32 cellular contexts compared by ENCODE assay signal in the genomic region with DNA sequence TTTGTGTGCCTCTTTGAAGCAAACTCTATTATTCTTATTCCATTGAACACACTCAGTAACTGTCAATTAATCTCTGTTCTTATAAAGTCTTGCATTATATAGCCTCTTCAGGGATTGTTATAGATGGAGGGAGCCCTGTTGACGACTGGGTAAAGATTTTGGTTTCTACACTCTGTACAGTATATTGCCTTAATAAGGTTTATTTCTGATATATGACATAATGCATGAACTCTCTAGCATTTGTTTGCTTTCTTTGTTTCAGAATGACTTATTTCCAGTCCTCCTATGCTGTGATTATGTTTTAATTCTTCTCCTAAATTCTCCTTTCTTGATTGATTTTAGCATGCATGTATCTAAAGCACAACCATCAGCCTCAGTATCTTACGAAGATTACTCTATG.
"Had no signal": no experiment of that assay in that cellular context is flagged by ENCODE, and none has a peak within 500 bp of the region (broad histone marks: within the 10 kb centered on the region; RNA-seq: fewer than 3 reads in every experiment).

No MANE protein-coding gene starts in this region.

- H3K4me1 Mint-ChIP-seq: activated B cell treated with CpG ODN at 0.5 μM for 24 hours; activated CD4-positive, alpha-beta T cell treated with anti-CD3 and anti-CD28 coated beads, Interleukin-2, amount 10 ng/mL, durations not matched to agents 24 days and 14 days; activated naive CD8-positive, alpha-beta T cell treated with anti-CD3 and anti-CD28 coated beads for 36 hours; activated T-helper 17 cell treated with anti-CD3 and anti-CD28 coated beads, Interleukin-2, amount 50 U/mL, for 72 hours; T-helper 17 cell had no signal

- H3K4me3 Mint-ChIP-seq: activated B cell treated with CpG ODN at 0.5 μM for 24 hours; activated CD4-positive, alpha-beta memory T cell treated with anti-CD3 and anti-CD28 coated beads for 36 hours; activated CD4-positive, alpha-beta T cell treated with anti-CD3 and anti-CD28 coated beads, Interleukin-2, amount 10 ng/mL, durations not matched to agents 24 days and 14 days; activated CD8-positive, alpha-beta T cell treated with anti-CD3 and anti-CD28 coated beads for 36 hours; activated naive CD4-positive, alpha-beta T cell treated with anti-CD3 and anti-CD28 coated beads for 36 hours; activated naive CD8-positive, alpha-beta T cell treated with anti-CD3 and anti-CD28 coated beads for 36 hours; activated T-cell treated with anti-CD3 and anti-CD28 coated beads, Interleukin-2, amount 50 U/mL, for 4 hours; activated T-cell treated with anti-CD3 and anti-CD28 coated beads, Interleukin-2, amount 50 U/mL, for 72 hours; activated T-helper 1 cell treated with anti-CD3 and anti-CD28 coated beads, Interleukin-12 subunit alpha, Interleukin-12 subunit beta, Interleukin-2, Interleukin-4 antibody, amounts not matched to agents 30 ng/mL and 10 ng/mL and 1 ng/mL, durations not matched to agents 14 hours and 24 hours and 36 hours; activated T-helper 17 cell treated with anti-CD3 and anti-CD28 coated beads, Interleukin-2, amount 50 U/mL, for 72 hours; T-helper 17 cell had no signal

- H3K27me3 ChIP-seq: adrenal gland, body of pancreas, brain microvascular endothelial cell, breast epithelium had no signal

- H3K4me1 ChIP-seq: adrenal gland, body of pancreas, breast epithelium had no signal

- H3K27ac ChIP-seq: adrenal gland, body of pancreas, brain microvascular endothelial cell, breast epithelium, VCaP had no signal

- ATAC-seq: activated CD8-positive, alpha-beta T cell treated with anti-CD3 and anti-CD28 coated beads for 36 hours; activated naive CD4-positive, alpha-beta T cell treated with anti-CD3 and anti-CD28 coated beads, Interleukin-2, amount 50 U/mL, for 72 hours; activated T-cell treated with anti-CD3 and anti-CD28 coated beads, Interleukin-2, amount 50 U/mL, for 4 hours; activated T-cell treated with anti-CD3 and anti-CD28 coated beads, Interleukin-2, amount 50 U/mL, for 72 hours; activated T-helper 17 cell treated with anti-CD3 and anti-CD28 coated beads, Interleukin-2, amount 50 U/mL, for 72 hours; body of pancreas; T-helper 17 cell had no signal

- DNase-seq: activated B cell treated with CpG ODN at 0.5 μM for 24 hours; activated CD4-positive, alpha-beta memory T cell treated with anti-CD3 and anti-CD28 coated beads for 36 hours; activated CD4-positive, alpha-beta T cell treated with anti-CD3 and anti-CD28 coated beads for 4 hours; activated CD4-positive, alpha-beta T cell treated with anti-CD3 and anti-CD28 coated beads, Interleukin-2, amount 10 ng/mL, durations not matched to agents 24 days and 14 days; activated CD4-positive, alpha-beta T cell treated with anti-CD3 and anti-CD28 coated beads, Interleukin-2, amount 50 U/mL, for 1 hour; activated CD4-positive, alpha-beta T cell treated with anti-CD3 and anti-CD28 coated beads, Interleukin-2, amount 50 U/mL, for 4 hours; activated CD4-positive, CD25-positive, alpha-beta regulatory T cell treated with anti-CD3 and anti-CD28 coated beads, Interleukin-2, amount 50 U/mL, for 72 hours; activated CD8-positive, alpha-beta memory T cell treated with anti-CD3 and anti-CD28 coated beads, Interleukin-2, amount 50 U/mL, for 4 hours; activated CD8-positive, alpha-beta T cell treated with anti-CD3 and anti-CD28 coated beads for 36 hours; activated effector memory CD4-positive, alpha-beta T cell treated with anti-CD3 and anti-CD28 coated beads, Interleukin-2, amount 50 U/mL, for 16 hours; activated gamma-delta T cell treated with Interleukin-2 at 50 U/mL for 16 hours; activated naive CD4-positive, alpha-beta T cell; activated naive CD4-positive, alpha-beta T cell treated with anti-CD3 and anti-CD28 coated beads for 36 hours; activated naive CD4-positive, alpha-beta T cell treated with anti-CD3 and anti-CD28 coated beads, Interleukin-2, amount 50 U/mL, for 16 hours; activated naive CD8-positive, alpha-beta T cell treated with anti-CD3 and anti-CD28 coated beads for 36 hours; activated T-cell treated with anti-CD3 and anti-CD28 coated beads for 4 hours; activated T-cell treated with anti-CD3 and anti-CD28 coated beads, Interleukin-2, amount 50 U/mL, for 1 hour; activated T-cell treated with anti-CD3 and anti-CD28 coated beads, Interleukin-2, amount 50 U/mL, for 4 hours; activated T-cell treated with anti-CD3 and anti-CD28 coated beads, Interleukin-2, amount 50 U/mL, for 72 hours; adrenal gland; amniotic stem cell; aorta; body of pancreas; brain microvascular endothelial cell; central memory CD4-positive, alpha-beta T cell; T-helper 17 cell; T-helper 9 cell had no signal

- H3K4me3 ChIP-seq: adrenal gland, body of pancreas, breast epithelium had no signal

- H3K36me3 ChIP-seq: adrenal gland, brain microvascular endothelial cell, breast epithelium had no signal

- H3K36me3 Mint-ChIP-seq: activated CD4-positive, alpha-beta memory T cell treated with anti-CD3 and anti-CD28 coated beads for 36 hours; activated naive CD4-positive, alpha-beta T cell treated with anti-CD3 and anti-CD28 coated beads, Interleukin-2, amount 50 U/mL, for 72 hours; activated naive CD8-positive, alpha-beta T cell treated with anti-CD3 and anti-CD28 coated beads for 36 hours had no signal

- H3K27ac Mint-ChIP-seq: activated B cell treated with CpG ODN at 0.5 μM for 24 hours; activated CD4-positive, alpha-beta memory T cell treated with anti-CD3 and anti-CD28 coated beads for 36 hours; activated CD4-positive, alpha-beta T cell treated with anti-CD3 and anti-CD28 coated beads, Interleukin-2, amount 10 ng/mL, durations not matched to agents 24 days and 14 days; activated CD8-positive, alpha-beta T cell treated with anti-CD3 and anti-CD28 coated beads for 36 hours; activated naive CD4-positive, alpha-beta T cell treated with anti-CD3 and anti-CD28 coated beads for 36 hours; activated naive CD4-positive, alpha-beta T cell treated with anti-CD3 and anti-CD28 coated beads, Interleukin-2, amount 50 U/mL, for 72 hours; activated naive CD8-positive, alpha-beta T cell treated with anti-CD3 and anti-CD28 coated beads for 36 hours; activated T-cell treated with anti-CD3 and anti-CD28 coated beads, Interleukin-2, amount 50 U/mL, for 72 hours; activated T-helper 1 cell treated with anti-CD3 and anti-CD28 coated beads, Interleukin-12 subunit alpha, Interleukin-12 subunit beta, Interleukin-2, Interleukin-4 antibody, amounts not matched to agents 30 ng/mL and 10 ng/mL and 1 ng/mL, durations not matched to agents 14 hours and 24 hours and 36 hours; activated T-helper 17 cell treated with anti-CD3 and anti-CD28 coated beads, Interleukin-2, amount 50 U/mL, for 72 hours; T-helper 17 cell had no signal

- H3K27me3 Mint-ChIP-seq: activated B cell treated with CpG ODN at 0.5 μM for 24 hours; activated CD4-positive, alpha-beta memory T cell treated with anti-CD3 and anti-CD28 coated beads for 36 hours; activated CD4-positive, alpha-beta T cell treated with anti-CD3 and anti-CD28 coated beads, Interleukin-2, amount 10 ng/mL, durations not matched to agents 24 days and 14 days; activated CD8-positive, alpha-beta T cell treated with anti-CD3 and anti-CD28 coated beads for 36 hours; activated naive CD8-positive, alpha-beta T cell treated with anti-CD3 and anti-CD28 coated beads for 36 hours; activated T-helper 17 cell treated with anti-CD3 and anti-CD28 coated beads, Interleukin-2, amount 50 U/mL, for 72 hours; T-helper 17 cell had no signal

- H3K9me3 Mint-ChIP-seq: activated B cell treated with CpG ODN at 0.5 μM for 24 hours; activated CD4-positive, alpha-beta memory T cell treated with anti-CD3 and anti-CD28 coated beads for 36 hours; activated CD4-positive, alpha-beta T cell treated with anti-CD3 and anti-CD28 coated beads, Interleukin-2, amount 10 ng/mL, durations not matched to agents 24 days and 14 days; activated CD8-positive, alpha-beta T cell treated with anti-CD3 and anti-CD28 coated beads for 36 hours; activated naive CD4-positive, alpha-beta T cell treated with anti-CD3 and anti-CD28 coated beads for 36 hours; activated naive CD4-positive, alpha-beta T cell treated with anti-CD3 and anti-CD28 coated beads, Interleukin-2, amount 50 U/mL, for 72 hours; activated naive CD8-positive, alpha-beta T cell treated with anti-CD3 and anti-CD28 coated beads for 36 hours; activated T-cell treated with anti-CD3 and anti-CD28 coated beads, Interleukin-2, amount 50 U/mL, for 4 hours; activated T-cell treated with anti-CD3 and anti-CD28 coated beads, Interleukin-2, amount 50 U/mL, for 72 hours; activated T-helper 1 cell treated with anti-CD3 and anti-CD28 coated beads, Interleukin-12 subunit alpha, Interleukin-12 subunit beta, Interleukin-2, Interleukin-4 antibody, amounts not matched to agents 30 ng/mL and 10 ng/mL and 1 ng/mL, durations not matched to agents 14 hours and 24 hours and 36 hours; activated T-helper 17 cell treated with anti-CD3 and anti-CD28 coated beads, Interleukin-2, amount 50 U/mL, for 72 hours had no signal

- H3K9me3 ChIP-seq: adrenal gland, body of pancreas, breast epithelium had no signal
